In genomic region chr15:74642724-74643367, GRCh38 we compare ENCODE assay signal across 10 cellular contexts. TPM values are rescaled to one million over a fixed set of nuclear protein-coding genes. Genes with fewer than 3 reads are reported as not detected.
DNase-seq lines count a peak whose midpoint lies in the region; ATAC-seq, FAIRE-seq and TF ChIP-seq lines count a peak whose summit lies in the region.
"Had no signal": no experiment of that assay in that cellular context is flagged by ENCODE, and none has a peak within 500 bp of the region (broad histone marks: within the 10 kb centered on the region; RNA-seq: fewer than 3 reads in every experiment).

No MANE protein-coding gene starts in this region.

- peak overlapping the region; percentile 63 for H3K27ac ChIP-seq in K562 (ENCODE audit: extremely low read depth, low read depth, low read length)
- peak overlapping the region; percentile 69 to 74 for H3K27ac ChIP-seq in left lung

- 0 out of 6 replicates have a peak, but pooled peaks of 1 of the 3 experiments have one; percentile 6 for TF ChIP-seq CTCF in K562 (IDR thresholded peaks at IDR 0.05 in 2 of 3, conservative IDR thresholded peaks at IDR 0.05 in 1 of 3; ENCODE audit: insufficient read depth in 2 of 3, low read depth in 1 of 3, low read length in 3 of 3)
- TF ChIP-seq CTCF in left lung (IDR thresholded peaks at IDR 0.05), result no peak
- TF ChIP-seq CTCF in type B pancreatic cell (conservative IDR thresholded peaks at IDR 0.05), result no peak
- no peak for TF ChIP-seq CTCF in foreskin fibroblast (IDR thresholded peaks at IDR 0.05; ENCODE audit: low read depth, low read length)

- no peaks in the 10 kb centered on the region for H3K27me3 ChIP-seq in K562 (ENCODE audit: control insufficient read depth in 2 of 2, insufficient read depth in 2 of 2, low read length in 2 of 2)
- no peaks in the 10 kb centered on the region for H3K27me3 ChIP-seq in left lung

- ATAC-seq in K562, result peak; percentile 89
- peak; percentile 72 for ATAC-seq in left lung
- ATAC-seq: stimulated activated naive CD8-positive, alpha-beta T cell treated with anti-CD3 and anti-CD28 coated beads, Interleukin-15, amount 100 ng/mL, for 72 hours had no signal

- POLR2A ChIA-PET in K562 (lab: Yijun Ruan, JAX), result interaction anchor here (0.8 to 3.4 kb wide), 2 partner anchors 11 to 254 kb away, joined by 3 to 16 read pairs; no protein-coding TSS in a partner anchor

- H2AFZ ChIP-seq in K562 (ENCODE audit: low read depth, low read length), result no peak overlapping the region

- 25% methylated on average over 6 of the region's 6 CpGs for WGBS in K562 (ENCODE audit: insufficient coverage, low coverage, missing lambda C conversion rate)

- DNase-seq in activated T-cell treated with anti-CD3 and anti-CD28 coated beads, Interleukin-2, amount 50 U/mL, for 24 hours, result no peak
- DNase-seq in activated T-cell treated with anti-CD3 and anti-CD28 coated beads for 4 hours (no peak), K562 (ENCODE audit: extremely low read depth in 1 of 4, low spot score in 3 of 4) (peak; percentile 43 to 73 (median 60)), left lung (no peak), type B pancreatic cell (ENCODE audit: extremely low spot score, unreplicated experiment) (no peak), foreskin fibroblast (no peak), T-helper 9 cell (no peak)
- no peak for DNase-seq in activated CD4-positive, alpha-beta T cell treated with anti-CD3 and anti-CD28 coated beads, Interleukin-2, amount 50 U/mL, for 1 hour
- DNase-seq: activated CD4-positive, alpha-beta T cell treated with anti-CD3 and anti-CD28 coated beads for 4 hours; stimulated activated naive CD8-positive, alpha-beta T cell treated with anti-CD3 and anti-CD28 coated beads, Interleukin-15, amount 100 ng/mL, for 72 hours had no signal

- no peak for TF ChIP-seq RAD21 in K562 (CRISPR knock-in tag; conservative IDR thresholded peaks at IDR 0.05 in 1 of 2, IDR thresholded peaks at IDR 0.05 in 1 of 2)

- peaks cover 20% of the 10 kb centered on the region for H3K4me1 Mint-ChIP-seq in activated T-cell treated with anti-CD3 and anti-CD28 coated beads, Interleukin-2, amount 50 U/mL, for 24 hours (ENCODE audit: low read depth)
- peaks cover 43% of the 10 kb centered on the region for H3K4me1 Mint-ChIP-seq in type B pancreatic cell (ENCODE audit: unreplicated experiment)

- peak overlapping the region; percentile 13 for H3K4me2 ChIP-seq in K562 (ENCODE audit: insufficient read depth, low read length)

- H3K4me1 ChIP-seq in K562 (replicated peaks in 1 of 2; ENCODE audit: control insufficient read depth in 2 of 2, insufficient read depth in 2 of 2, low read length in 2 of 2), result peaks cover 8 to 25% of the 10 kb centered on the region in 2 experiments; a peak in 3 of 5 replicates
- H3K4me1 ChIP-seq in left lung, result peaks cover 5 to 37% of the 10 kb centered on the region in 2 donors

- no peak overlapping the region for H3K4me3 ChIP-seq in K562
- no peak overlapping the region for H3K4me3 ChIP-seq in left lung
- no peak overlapping the region for H3K4me3 ChIP-seq in foreskin fibroblast (ENCODE audit: low read depth in 1 of 2, low read length in 2 of 2)

- FAIRE-seq in K562 (lab: Jason Lieb, UNC), result peak; percentile 93

- no peak overlapping the region for H3K4me3 Mint-ChIP-seq in activated T-cell treated with anti-CD3 and anti-CD28 coated beads, Interleukin-2, amount 50 U/mL, for 24 hours
- peak overlapping the region; percentile 80 for H3K4me3 Mint-ChIP-seq in type B pancreatic cell
- H3K4me3 Mint-ChIP-seq: stimulated activated naive CD8-positive, alpha-beta T cell treated with anti-CD3 and anti-CD28 coated beads, Interleukin-15, amount 100 ng/mL, for 72 hours had no signal

- H3K36me3 ChIP-seq in K562 (ENCODE audit: control insufficient read depth, insufficient read depth, low read length), result peaks cover 28% of the 10 kb centered on the region; the same call in 2 of the 3 replicates
- peaks cover 0 to 46% of the 10 kb centered on the region in 2 donors for H3K36me3 ChIP-seq in left lung

- H3K27ac Mint-ChIP-seq in activated T-cell treated with anti-CD3 and anti-CD28 coated beads, Interleukin-2, amount 50 U/mL, for 24 hours, result peak overlapping the region; percentile 55
- H3K27ac Mint-ChIP-seq in type B pancreatic cell, result peak overlapping the region; percentile 99

- H3K9me1 ChIP-seq in K562 (ENCODE audit: control insufficient read depth, insufficient read depth, low read length), result no peaks in the 10 kb centered on the region

- peaks cover 10% of the 10 kb centered on the region; the same call in 2 of the 3 replicates for H3K79me2 ChIP-seq in K562 (ENCODE audit: control insufficient read depth, insufficient read depth, low read length)

- H3K9me3 Mint-ChIP-seq in activated T-cell treated with anti-CD3 and anti-CD28 coated beads, Interleukin-2, amount 50 U/mL, for 24 hours, result no peaks in the 10 kb centered on the region
- H3K9me3 Mint-ChIP-seq in type B pancreatic cell, result no peaks in the 10 kb centered on the region
- H3K9me3 Mint-ChIP-seq: stimulated activated naive CD8-positive, alpha-beta T cell treated with anti-CD3 and anti-CD28 coated beads, Interleukin-15, amount 100 ng/mL, for 72 hours had no signal

- H3K9ac ChIP-seq in K562 (ENCODE audit: insufficient read depth in 1 of 2, low read depth in 2 of 2, low read length in 2 of 2), result peak overlapping the region; percentile 28 to 31; a peak in 2 of 4 replicates

- TF ChIP-seq POLR2A in K562 (conservative IDR thresholded peaks at IDR 0.05), result no peak

- no peaks in the 10 kb centered on the region for H3K27me3 Mint-ChIP-seq in activated T-cell treated with anti-CD3 and anti-CD28 coated beads, Interleukin-2, amount 50 U/mL, for 24 hours
- no peaks in the 10 kb centered on the region for H3K27me3 Mint-ChIP-seq in type B pancreatic cell
- H3K27me3 Mint-ChIP-seq: stimulated activated naive CD8-positive, alpha-beta T cell treated with anti-CD3 and anti-CD28 coated beads, Interleukin-15, amount 100 ng/mL, for 72 hours had no signal

- intact Hi-C loops in K562 (cut with micrococcal nuclease), result no loop called here
- intact Hi-C loops in left lung (cut with DNase I), result no loop called here

- in situ Hi-C loops in K562 (cut with MboI), result no loop called here

- TF ChIP-seq EP300 in K562 (IDR thresholded peaks at IDR 0.05; ENCODE audit: low read length), result no peak; the same call in 1 of the 2 replicates

- CTCF ChIA-PET in K562 (lab: Yijun Ruan, JAX; ENCODE audit: low intra/inter-chr PET ratio), result no interaction called here

- H4K20me1 ChIP-seq in K562 (replicated peaks; ENCODE audit: control insufficient read depth, insufficient read depth, low read length), result peaks cover 11% of the 10 kb centered on the region; the same call in 1 of the 2 replicates

- peaks cover 38% of the 10 kb centered on the region for H3K36me3 Mint-ChIP-seq in activated T-cell treated with anti-CD3 and anti-CD28 coated beads, Interleukin-2, amount 50 U/mL, for 24 hours (ENCODE audit: low read depth)
- peaks cover 28% of the 10 kb centered on the region for H3K36me3 Mint-ChIP-seq in type B pancreatic cell

- no peaks in the 10 kb centered on the region for H3K9me3 ChIP-seq in K562 (replicated peaks; ENCODE audit: control insufficient read depth, insufficient read depth, low read depth, low read length)
- H3K9me3 ChIP-seq in left lung, result no peaks in the 10 kb centered on the region

- BruUV-seq in K562 (replicated peaks; lab: Mats Ljungman, UMichigan), result no TSS peak

RNA-seq across cellular contexts. Expression of gene CLK3, which starts 27.2 kb away (rescaled TPM):
- 131 and 268 TPM in 2 replicates for total RNA-seq in K562 (2011; cell fraction: chromatin; rRNA removed; ENCODE audit: low replicate concordance)
- 179 and 197 TPM in 2 replicates for total RNA-seq in K562 (2011; cell fraction: nucleolus; rRNA removed)
- total RNA-seq in K562 (2011; cell fraction: nucleoplasm; rRNA removed), result 114 and 129 TPM in 2 replicates
- 47.4 and 78.1 TPM in 2 replicates for total RNA-seq in K562 (2014; rRNA removed)
- total RNA-seq in K562 (2014; rRNA removed; fragmentation: Illumina TruSeq; extraction: Trizol), result 23.1 and 32.5 TPM in 2 replicates
- 50.5 and 51.7 TPM in 2 replicates for total RNA-seq in K562 (2015; rRNA removed; fragmentation: Illumina TruSeq; extraction: Trizol)
- 54.8 and 55.1 TPM in 2 replicates for total RNA-seq in K562 (2021)
- 63.9 and 109 TPM in 2 replicates for polyA plus RNA-seq in K562 (2011; rRNA removed)
- polyA plus RNA-seq in K562 (2011; cell fraction: cytosol; rRNA removed), result 79.8 and 80.4 TPM in 2 replicates
- polyA plus RNA-seq in K562 (2011; cell fraction: nucleus; rRNA removed), result 310 and 355 TPM in 2 replicates
- 59.3 and 60.5 TPM in 2 replicates for polyA plus RNA-seq in K562 (2012)
- polyA plus RNA-seq in K562 (2014; fragmentation: Illumina TruSeq; extraction: Trizol), result 78.5 and 95.2 TPM in 2 replicates
- 1 to 10 TPM; 1.2 to 6.9 TPM for polyA plus RNA-seq in K562 (2014; fragmentation: Nextera tagmentation; extraction: Ambion mirVana)
- polyA plus RNA-seq in K562 (2014; rRNA removed), result 50.0 and 53.7 TPM in 2 replicates
- polyA minus RNA-seq in K562 (2011; rRNA and poly(A)+ RNA removed), result 62.7 and 70.3 TPM in 2 replicates
- 42.5 and 45.8 TPM in 2 replicates for polyA minus RNA-seq in K562 (2011; cell fraction: cytosol; rRNA and poly(A)+ RNA removed)
- polyA minus RNA-seq in K562 (2011; cell fraction: nucleus; rRNA and poly(A)+ RNA removed), result 134 and 165 TPM in 2 replicates
- total RNA-seq in left lung, result 10 to 100 TPM; 58.0 to 70.0 TPM
- total RNA-seq in type B pancreatic cell (ENCODE audit: low replicate concordance), result 73.6 and 76.5 TPM in 2 replicates

RNA-seq across cellular contexts. Expression of gene EDC3, which starts 53.0 kb away (rescaled TPM):
- 79.9 and 119 TPM in 2 replicates for total RNA-seq in K562 (2011; cell fraction: chromatin; rRNA removed; ENCODE audit: low replicate concordance)
- 55.1 and 57.4 TPM in 2 replicates for total RNA-seq in K562 (2011; cell fraction: nucleolus; rRNA removed)
- total RNA-seq in K562 (2011; cell fraction: nucleoplasm; rRNA removed), result 62.0 and 78.9 TPM in 2 replicates
- total RNA-seq in K562 (2014; rRNA removed) (12.9 and 14.6 TPM in 2 replicates), K562 (2014; rRNA removed; fragmentation: Illumina TruSeq; extraction: Trizol) (11.2 and 11.7 TPM in 2 replicates), K562 (2015; rRNA removed; fragmentation: Illumina TruSeq; extraction: Trizol) (12.2 and 13.3 TPM in 2 replicates), K562 (2021) (42.1 and 47.3 TPM in 2 replicates), left lung (10 to 100 TPM; 27.9 to 28.0 TPM), type B pancreatic cell (ENCODE audit: low replicate concordance) (72.3 and 105 TPM in 2 replicates)
- polyA plus RNA-seq in K562 (2011; rRNA removed) (60.7 and 63.9 TPM in 2 replicates), K562 (2014; fragmentation: Illumina TruSeq; extraction: Trizol) (48.9 and 51.2 TPM in 2 replicates), K562 (2014; fragmentation: Nextera tagmentation; extraction: Ambion mirVana) (10 to 100 TPM; 19.2 to 32.8 TPM), K562 (2014; rRNA removed) (30.7 and 33.6 TPM in 2 replicates)
- polyA plus RNA-seq in K562 (2011; cell fraction: cytosol; rRNA removed), result 51.0 and 54.6 TPM in 2 replicates
- polyA plus RNA-seq in K562 (2011; cell fraction: nucleus; rRNA removed), result 63.5 and 76.1 TPM in 2 replicates
- polyA plus RNA-seq in K562 (2012), result 35.4 and 47.4 TPM in 2 replicates
- polyA minus RNA-seq in K562 (2011; rRNA and poly(A)+ RNA removed), result 76.4 and 82.3 TPM in 2 replicates
- 37.0 and 45.4 TPM in 2 replicates for polyA minus RNA-seq in K562 (2011; cell fraction: cytosol; rRNA and poly(A)+ RNA removed)
- polyA minus RNA-seq in K562 (2011; cell fraction: nucleus; rRNA and poly(A)+ RNA removed), result 26.1 and 37.9 TPM in 2 replicates

Comparison
In these comparisons a context has a peak if more than half of its experiments do, and no peak if none do; other contexts are left out.
1. DNase-seq: peak in K562 (4 of 4); none in activated T-cell treated with anti-CD3 and anti-CD28 coated beads, Interleukin-2, amount 50 U/mL, for 24 hours (single experiment), activated T-cell treated with anti-CD3 and anti-CD28 coated beads for 4 hours (single experiment), left lung (0 of 2), type B pancreatic cell (single experiment), activated CD4-positive, alpha-beta T cell treated with anti-CD3 and anti-CD28 coated beads, Interleukin-2, amount 50 U/mL, for 1 hour (single experiment), foreskin fibroblast (0 of 2) and T-helper 9 cell (single experiment).